In the genomic region with DNA sequence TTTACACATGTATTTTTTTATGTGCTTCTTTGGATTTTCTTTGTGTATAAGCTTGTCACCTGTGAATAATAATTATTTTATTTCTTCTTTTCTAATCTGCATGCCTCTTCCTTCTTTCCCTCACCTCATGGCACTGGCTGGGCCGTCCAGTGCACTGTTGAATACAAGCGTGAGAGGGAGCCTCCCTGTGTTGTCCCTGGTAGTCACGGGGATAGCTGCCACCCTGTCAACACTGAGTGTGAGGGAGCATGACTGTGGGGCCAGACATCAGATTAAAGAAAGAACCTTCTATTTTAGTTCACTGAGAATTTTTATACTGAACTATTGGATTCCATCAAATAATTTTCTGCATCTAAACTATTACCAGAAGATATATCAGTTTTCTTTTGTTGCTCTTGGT, we compare ENCODE assay signal across 2 cellular contexts.
TF ChIP-seq lines count a peak whose summit lies in the region.

No MANE protein-coding gene starts in this region.

TF ChIP-seq in GM23338, 12 proteins besides CTCF, POLR2A, EP300 and RAD21 (continued from another document):
- TF ChIP-seq REST (IDR thresholded peaks at IDR 0.05; ENCODE audit: unreplicated experiment) (no peak), NANOG (IDR thresholded peaks at IDR 0.05; ENCODE audit: borderline replicate concordance) (no peak), ETS1 (IDR thresholded peaks at IDR 0.05) (no peak), ZNF462 (CRISPR knock-in tag; IDR thresholded peaks at IDR 0.05) (no peak)

TF ChIP-seq in WTC11, 78 proteins besides CTCF, POLR2A, EP300 and RAD21 (continued from another document):
- TF ChIP-seq, protein P1, sequence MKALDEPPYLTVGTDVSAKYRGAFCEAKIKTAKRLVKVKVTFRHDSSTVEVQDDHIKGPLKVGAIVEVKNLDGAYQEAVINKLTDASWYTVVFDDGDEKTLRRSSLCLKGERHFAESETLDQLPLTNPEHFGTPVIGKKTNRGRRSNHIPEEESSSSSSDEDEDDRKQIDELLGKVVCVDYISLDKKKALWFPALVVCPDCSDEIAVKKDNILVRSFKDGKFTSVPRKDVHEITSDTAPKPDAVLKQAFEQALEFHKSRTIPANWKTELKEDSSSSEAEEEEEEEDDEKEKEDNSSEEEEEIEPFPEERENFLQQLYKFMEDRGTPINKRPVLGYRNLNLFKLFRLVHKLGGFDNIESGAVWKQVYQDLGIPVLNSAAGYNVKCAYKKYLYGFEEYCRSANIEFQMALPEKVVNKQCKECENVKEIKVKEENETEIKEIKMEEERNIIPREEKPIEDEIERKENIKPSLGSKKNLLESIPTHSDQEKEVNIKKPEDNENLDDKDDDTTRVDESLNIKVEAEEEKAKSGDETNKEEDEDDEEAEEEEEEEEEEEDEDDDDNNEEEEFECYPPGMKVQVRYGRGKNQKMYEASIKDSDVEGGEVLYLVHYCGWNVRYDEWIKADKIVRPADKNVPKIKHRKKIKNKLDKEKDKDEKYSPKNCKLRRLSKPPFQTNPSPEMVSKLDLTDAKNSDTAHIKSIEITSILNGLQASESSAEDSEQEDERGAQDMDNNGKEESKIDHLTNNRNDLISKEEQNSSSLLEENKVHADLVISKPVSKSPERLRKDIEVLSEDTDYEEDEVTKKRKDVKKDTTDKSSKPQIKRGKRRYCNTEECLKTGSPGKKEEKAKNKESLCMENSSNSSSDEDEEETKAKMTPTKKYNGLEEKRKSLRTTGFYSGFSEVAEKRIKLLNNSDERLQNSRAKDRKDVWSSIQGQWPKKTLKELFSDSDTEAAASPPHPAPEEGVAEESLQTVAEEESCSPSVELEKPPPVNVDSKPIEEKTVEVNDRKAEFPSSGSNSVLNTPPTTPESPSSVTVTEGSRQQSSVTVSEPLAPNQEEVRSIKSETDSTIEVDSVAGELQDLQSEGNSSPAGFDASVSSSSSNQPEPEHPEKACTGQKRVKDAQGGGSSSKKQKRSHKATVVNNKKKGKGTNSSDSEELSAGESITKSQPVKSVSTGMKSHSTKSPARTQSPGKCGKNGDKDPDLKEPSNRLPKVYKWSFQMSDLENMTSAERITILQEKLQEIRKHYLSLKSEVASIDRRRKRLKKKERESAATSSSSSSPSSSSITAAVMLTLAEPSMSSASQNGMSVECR (CRISPR knock-in tag; IDR thresholded peaks at IDR 0.05; ENCODE audit: borderline replicate concordance): no peak
- no peak for TF ChIP-seq SMAD4 (CRISPR knock-in tag; IDR thresholded peaks at IDR 0.05)
- TF ChIP-seq, protein P2, sequence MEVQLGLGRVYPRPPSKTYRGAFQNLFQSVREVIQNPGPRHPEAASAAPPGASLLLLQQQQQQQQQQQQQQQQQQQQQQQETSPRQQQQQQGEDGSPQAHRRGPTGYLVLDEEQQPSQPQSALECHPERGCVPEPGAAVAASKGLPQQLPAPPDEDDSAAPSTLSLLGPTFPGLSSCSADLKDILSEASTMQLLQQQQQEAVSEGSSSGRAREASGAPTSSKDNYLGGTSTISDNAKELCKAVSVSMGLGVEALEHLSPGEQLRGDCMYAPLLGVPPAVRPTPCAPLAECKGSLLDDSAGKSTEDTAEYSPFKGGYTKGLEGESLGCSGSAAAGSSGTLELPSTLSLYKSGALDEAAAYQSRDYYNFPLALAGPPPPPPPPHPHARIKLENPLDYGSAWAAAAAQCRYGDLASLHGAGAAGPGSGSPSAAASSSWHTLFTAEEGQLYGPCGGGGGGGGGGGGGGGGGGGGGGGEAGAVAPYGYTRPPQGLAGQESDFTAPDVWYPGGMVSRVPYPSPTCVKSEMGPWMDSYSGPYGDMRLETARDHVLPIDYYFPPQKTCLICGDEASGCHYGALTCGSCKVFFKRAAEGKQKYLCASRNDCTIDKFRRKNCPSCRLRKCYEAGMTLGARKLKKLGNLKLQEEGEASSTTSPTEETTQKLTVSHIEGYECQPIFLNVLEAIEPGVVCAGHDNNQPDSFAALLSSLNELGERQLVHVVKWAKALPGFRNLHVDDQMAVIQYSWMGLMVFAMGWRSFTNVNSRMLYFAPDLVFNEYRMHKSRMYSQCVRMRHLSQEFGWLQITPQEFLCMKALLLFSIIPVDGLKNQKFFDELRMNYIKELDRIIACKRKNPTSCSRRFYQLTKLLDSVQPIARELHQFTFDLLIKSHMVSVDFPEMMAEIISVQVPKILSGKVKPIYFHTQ (CRISPR knock-in tag; IDR thresholded peaks at IDR 0.05): no peak
- TF ChIP-seq ZNF532 (CRISPR knock-in tag; IDR thresholded peaks at IDR 0.05; ENCODE audit: borderline replicate concordance): no peak
- TF ChIP-seq SOX15 (CRISPR knock-in tag; IDR thresholded peaks at IDR 0.05): no peak
- no peak for TF ChIP-seq NFYB (CRISPR knock-in tag; conservative IDR thresholded peaks at IDR 0.05; ENCODE audit: low read depth)
- no peak for TF ChIP-seq JAZF1 (CRISPR knock-in tag; IDR thresholded peaks at IDR 0.05)
- no peak for TF ChIP-seq GRHL2 (CRISPR knock-in tag; IDR thresholded peaks at IDR 0.05; ENCODE audit: insufficient replicate concordance, severe bottlenecking)
- TF ChIP-seq, protein P3, sequence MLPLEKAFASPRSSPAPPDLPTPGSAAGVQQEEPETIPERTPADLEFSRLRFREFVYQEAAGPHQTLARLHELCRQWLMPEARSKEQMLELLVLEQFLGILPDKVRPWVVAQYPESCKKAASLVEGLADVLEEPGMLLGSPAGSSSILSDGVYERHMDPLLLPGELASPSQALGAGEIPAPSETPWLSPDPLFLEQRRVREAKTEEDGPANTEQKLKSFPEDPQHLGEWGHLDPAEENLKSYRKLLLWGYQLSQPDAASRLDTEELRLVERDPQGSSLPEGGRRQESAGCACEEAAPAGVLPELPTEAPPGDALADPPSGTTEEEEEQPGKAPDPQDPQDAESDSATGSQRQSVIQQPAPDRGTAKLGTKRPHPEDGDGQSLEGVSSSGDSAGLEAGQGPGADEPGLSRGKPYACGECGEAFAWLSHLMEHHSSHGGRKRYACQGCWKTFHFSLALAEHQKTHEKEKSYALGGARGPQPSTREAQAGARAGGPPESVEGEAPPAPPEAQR (CRISPR knock-in tag; IDR thresholded peaks at IDR 0.05): no peak
- TF ChIP-seq ESRRA (CRISPR knock-in tag; IDR thresholded peaks at IDR 0.05; ENCODE audit: borderline replicate concordance): no peak
